29 cellular contexts compared by ENCODE assay signal in genomic region chr7:147079083-147079482, GRCh38.
"Had no signal": no experiment of that assay in that cellular context is flagged by ENCODE, and none has a peak within 500 bp of the region (broad histone marks: within the 10 kb centered on the region; RNA-seq: fewer than 3 reads in every experiment).

No MANE protein-coding gene starts in this region.

- H3K4me3 ChIP-seq: ascending aorta, cardiac muscle cell, coronary artery, dorsolateral prefrontal cortex, heart left ventricle, left lung, lung, ovary, right lobe of liver, thoracic aorta had no signal

- H3K4me3 Mint-ChIP-seq: activated CD4-positive, alpha-beta memory T cell treated with anti-CD3 and anti-CD28 coated beads, Interleukin-2, amount 10 ng/mL, durations not matched to agents 7 days and 5 days; activated CD4-positive, alpha-beta T cell treated with anti-CD3 and anti-CD28 coated beads, Interleukin-2, amount 10 ng/mL, durations not matched to agents 24 days and 14 days; activated naive CD4-positive, alpha-beta T cell treated with anti-CD3 and anti-CD28 coated beads, Interleukin-2, amount 10 ng/mL, durations not matched to agents 7 days and 5 days; activated naive CD8-positive, alpha-beta T cell treated with anti-CD3 and anti-CD28 coated beads, Interleukin-2, amount 10 ng/mL, durations not matched to agents 7 days and 5 days; activated T-cell treated with anti-CD3 and anti-CD28 coated beads, Interleukin-2, amount 50 U/mL, for 24 hours; brain; nephron had no signal

- H3K4me1 ChIP-seq: ascending aorta, heart left ventricle, left lung, right lobe of liver had no signal

- H3K36me3 Mint-ChIP-seq: activated naive CD4-positive, alpha-beta T cell treated with anti-CD3 and anti-CD28 coated beads, Interleukin-2, amount 10 ng/mL, durations not matched to agents 7 days and 5 days; activated naive CD8-positive, alpha-beta T cell treated with anti-CD3 and anti-CD28 coated beads, Interleukin-2, amount 10 ng/mL, durations not matched to agents 7 days and 5 days; brain had no signal

- H3K27me3 ChIP-seq: ascending aorta, cardiac muscle cell, dorsolateral prefrontal cortex, left lung, neutrophil, ovary, right lobe of liver had no signal

- H3K27me3 Mint-ChIP-seq: activated CD4-positive, alpha-beta memory T cell treated with anti-CD3 and anti-CD28 coated beads, Interleukin-2, amount 10 ng/mL, durations not matched to agents 7 days and 5 days; activated CD4-positive, alpha-beta T cell treated with anti-CD3 and anti-CD28 coated beads, Interleukin-2, amount 10 ng/mL, durations not matched to agents 24 days and 14 days; activated naive CD4-positive, alpha-beta T cell treated with anti-CD3 and anti-CD28 coated beads, Interleukin-2, amount 10 ng/mL, durations not matched to agents 7 days and 5 days; activated naive CD8-positive, alpha-beta T cell treated with anti-CD3 and anti-CD28 coated beads, Interleukin-2, amount 10 ng/mL, durations not matched to agents 7 days and 5 days; activated T-cell treated with anti-CD3 and anti-CD28 coated beads, Interleukin-2, amount 50 U/mL, for 24 hours; brain; progenitor cell of endocrine pancreas had no signal

- H3K27ac Mint-ChIP-seq: activated CD4-positive, alpha-beta memory T cell treated with anti-CD3 and anti-CD28 coated beads, Interleukin-2, amount 10 ng/mL, durations not matched to agents 7 days and 5 days; activated CD4-positive, alpha-beta T cell treated with anti-CD3 and anti-CD28 coated beads, Interleukin-2, amount 10 ng/mL, durations not matched to agents 24 days and 14 days; activated naive CD4-positive, alpha-beta T cell treated with anti-CD3 and anti-CD28 coated beads, Interleukin-2, amount 10 ng/mL, durations not matched to agents 7 days and 5 days; activated naive CD8-positive, alpha-beta T cell treated with anti-CD3 and anti-CD28 coated beads, Interleukin-2, amount 10 ng/mL, durations not matched to agents 7 days and 5 days; activated T-cell treated with anti-CD3 and anti-CD28 coated beads, Interleukin-2, amount 50 U/mL, for 24 hours; nephron; progenitor cell of endocrine pancreas had no signal

- H3K4me1 Mint-ChIP-seq: activated CD4-positive, alpha-beta memory T cell treated with anti-CD3 and anti-CD28 coated beads, Interleukin-2, amount 10 ng/mL, durations not matched to agents 7 days and 5 days; activated CD4-positive, alpha-beta T cell treated with anti-CD3 and anti-CD28 coated beads, Interleukin-2, amount 10 ng/mL, durations not matched to agents 24 days and 14 days; activated naive CD4-positive, alpha-beta T cell treated with anti-CD3 and anti-CD28 coated beads, Interleukin-2, amount 10 ng/mL, durations not matched to agents 7 days and 5 days; activated naive CD8-positive, alpha-beta T cell treated with anti-CD3 and anti-CD28 coated beads, Interleukin-2, amount 10 ng/mL, durations not matched to agents 7 days and 5 days; brain; nephron had no signal

- H3K27ac ChIP-seq: ascending aorta, cardiac muscle cell, coronary artery, dorsolateral prefrontal cortex, heart left ventricle, left lung, neutrophil, ovary, right lobe of liver, thoracic aorta, VCaP had no signal

- H3K36me3 ChIP-seq: ascending aorta, cardiac muscle cell, heart left ventricle, left lung, neutrophil, ovary, right lobe of liver, thoracic aorta had no signal

- H3K9me3 ChIP-seq: ascending aorta, neutrophil, ovary, right lobe of liver, thoracic aorta had no signal

- H3K9me3 Mint-ChIP-seq: activated CD4-positive, alpha-beta T cell treated with anti-CD3 and anti-CD28 coated beads, Interleukin-2, amount 10 ng/mL, durations not matched to agents 24 days and 14 days; activated naive CD8-positive, alpha-beta T cell treated with anti-CD3 and anti-CD28 coated beads, Interleukin-2, amount 10 ng/mL, durations not matched to agents 7 days and 5 days; nephron had no signal

- DNase-seq: activated CD4-positive, alpha-beta memory T cell treated with anti-CD3 and anti-CD28 coated beads, Interleukin-2, amount 10 ng/mL, durations not matched to agents 7 days and 5 days; activated CD4-positive, alpha-beta T cell treated with anti-CD3 and anti-CD28 coated beads, Interleukin-2, amount 10 ng/mL, durations not matched to agents 24 days and 14 days; activated CD4-positive, CD25-positive, alpha-beta regulatory T cell treated with anti-CD3 and anti-CD28 coated beads, Interleukin-2, amount 50 U/mL, for 72 hours; activated CD8-positive, alpha-beta memory T cell treated with anti-CD3 and anti-CD28 coated beads, Interleukin-2, amount 50 U/mL, for 48 hours; activated gamma-delta T cell; activated naive CD4-positive, alpha-beta T cell treated with anti-CD3 and anti-CD28 coated beads, Interleukin-2, amount 10 ng/mL, durations not matched to agents 7 days and 5 days; activated naive CD8-positive, alpha-beta T cell treated with anti-CD3 and anti-CD28 coated beads, Interleukin-2, amount 10 ng/mL, durations not matched to agents 7 days and 5 days; activated T-cell treated with anti-CD3 and anti-CD28 coated beads, Interleukin-2, amount 50 U/mL, for 24 hours; dorsolateral prefrontal cortex; effector memory CD4-positive, alpha-beta T cell; erythroblast; heart left ventricle; hypothalamus; left lung; ovary; right lobe of liver; stimulated activated CD4-positive, alpha-beta T cell treated with anti-CD3 and anti-CD28 coated beads, Interleukin-2, amount 100 ng/mL, for 48 hours; stimulated activated naive CD8-positive, alpha-beta T cell treated with anti-CD3 and anti-CD28 coated beads, Interleukin-15, Interleukin-2, amounts not matched to agents 100 U/mL and 50 U/mL, for 24 hours; trophoblast cell had no signal
